In genomic region chr9:1008256-1008655, GRCh38 we compare ENCODE assay signal across 18 cellular contexts. TPM values are rescaled to one million over a fixed set of nuclear protein-coding genes. Genes with fewer than 3 reads are reported as not detected.
"Had no signal": no experiment of that assay in that cellular context is flagged by ENCODE, and none has a peak within 500 bp of the region (broad histone marks: within the 10 kb centered on the region; RNA-seq: fewer than 3 reads in every experiment).

No MANE protein-coding gene starts in this region.

- H3K4me3 ChIP-seq: adrenal gland, gastrocnemius medialis, heart right ventricle, psoas muscle, right lobe of liver, spleen had no signal

- ATAC-seq: effector memory CD8-positive, alpha-beta T cell had no signal

- H3K9me3 ChIP-seq: adrenal gland, gastrocnemius medialis, heart right ventricle, psoas muscle, right lobe of liver, spleen had no signal

- H3K4me1 ChIP-seq: adrenal gland, gastrocnemius medialis, psoas muscle, right lobe of liver had no signal

- H3K36me3 ChIP-seq: adrenal gland, gastrocnemius medialis, heart right ventricle, right lobe of liver, spleen had no signal

- H3K27me3 ChIP-seq: gastrocnemius medialis, right lobe of liver had no signal

- DNase-seq: activated CD4-positive, alpha-beta memory T cell treated with anti-CD3 and anti-CD28 coated beads for 36 hours; activated CD4-positive, alpha-beta T cell treated with anti-CD3 and anti-CD28 coated beads for 1 hour; activated gamma-delta T cell treated with Interleukin-2 at 50 U/mL for 16 hours; activated T-cell treated with anti-CD3 and anti-CD28 coated beads, Interleukin-2, amount 50 U/mL, for 48 hours; adrenal gland; effector memory CD8-positive, alpha-beta T cell; gastrocnemius medialis; heart right ventricle; islet precursor cell; mammary epithelial cell; nephron progenitor cell; psoas muscle; right lobe of liver; spleen; stimulated activated naive CD4-positive, alpha-beta T cell; substantia nigra; SW 1271 had no signal

RNA-seq across cellular contexts. Expression of gene DMRT3, which starts 31.8 kb away (rescaled TPM):
- total RNA-seq: activated CD4-positive, alpha-beta memory T cell treated with anti-CD3 and anti-CD28 coated beads for 36 hours; adrenal gland; heart right ventricle; left lobe of liver; mammary epithelial cell; right lobe of liver; spleen had no signal

RNA-seq across cellular contexts. Expression of gene DMRT2, which starts 41.9 kb away (rescaled TPM):
- total RNA-seq: left lobe of liver, mammary epithelial cell, spleen had no signal
